ENCODE assay signal across 13 cellular contexts in genomic region chr13:77172650-77173049, GRCh38.
"Had no signal": no experiment of that assay in that cellular context is flagged by ENCODE, and none has a peak within 500 bp of the region (broad histone marks: within the 10 kb centered on the region; RNA-seq: fewer than 3 reads in every experiment).

No MANE protein-coding gene starts in this region.

- FAIRE-seq: astrocyte, pancreas had no signal

- H2AFZ ChIP-seq: neural progenitor cell had no signal

- H3K27ac Mint-ChIP-seq: neural progenitor cell; T-helper 2 cell treated with Interferon-gamma antibody and Interleukin-4, amounts not matched to agents 5 μg/mL and 100 μg/mL, for 36 hours had no signal

- DNase-seq: activated CD4-positive, alpha-beta T cell treated with anti-CD3 and anti-CD28 coated beads, Interleukin-2, amount 50 U/mL, for 48 hours; dorsolateral prefrontal cortex; erythroblast; gastrocnemius medialis; heart left ventricle; pancreas; sigmoid colon; SJCRH30; spleen had no signal

- H3K4me3 ChIP-seq: dorsolateral prefrontal cortex, gastrocnemius medialis, heart left ventricle, neural progenitor cell, pancreas, sigmoid colon, SJCRH30, spleen, thoracic aorta had no signal

- H3K27me3 ChIP-seq: dorsolateral prefrontal cortex, gastrocnemius medialis, heart left ventricle, neural progenitor cell, pancreas, sigmoid colon, SJCRH30, spleen had no signal

- H3K4me1 Mint-ChIP-seq: neural progenitor cell had no signal

- H3K9me3 ChIP-seq: gastrocnemius medialis, heart left ventricle, pancreas, sigmoid colon, SJCRH30, spleen, thoracic aorta had no signal

- H3K9me3 Mint-ChIP-seq: neural progenitor cell; T-helper 2 cell treated with Interferon-gamma antibody and Interleukin-4, amounts not matched to agents 5 μg/mL and 100 μg/mL, for 36 hours had no signal

- H3K27ac ChIP-seq: dorsolateral prefrontal cortex, gastrocnemius medialis, heart left ventricle, neural progenitor cell, pancreas, sigmoid colon, SJCRH30, spleen, thoracic aorta had no signal

- ATAC-seq: gastrocnemius medialis, heart left ventricle, pancreas had no signal

- H3K4me2 ChIP-seq: neural progenitor cell had no signal

- H3K4me1 ChIP-seq: gastrocnemius medialis, heart left ventricle, neural progenitor cell, pancreas, sigmoid colon, SJCRH30, spleen had no signal

- H3K4me3 Mint-ChIP-seq: neural progenitor cell; T-helper 2 cell treated with Interferon-gamma antibody and Interleukin-4, amounts not matched to agents 5 μg/mL and 100 μg/mL, for 36 hours had no signal

- H3K9ac ChIP-seq: neural progenitor cell had no signal
